In the genomic region with DNA sequence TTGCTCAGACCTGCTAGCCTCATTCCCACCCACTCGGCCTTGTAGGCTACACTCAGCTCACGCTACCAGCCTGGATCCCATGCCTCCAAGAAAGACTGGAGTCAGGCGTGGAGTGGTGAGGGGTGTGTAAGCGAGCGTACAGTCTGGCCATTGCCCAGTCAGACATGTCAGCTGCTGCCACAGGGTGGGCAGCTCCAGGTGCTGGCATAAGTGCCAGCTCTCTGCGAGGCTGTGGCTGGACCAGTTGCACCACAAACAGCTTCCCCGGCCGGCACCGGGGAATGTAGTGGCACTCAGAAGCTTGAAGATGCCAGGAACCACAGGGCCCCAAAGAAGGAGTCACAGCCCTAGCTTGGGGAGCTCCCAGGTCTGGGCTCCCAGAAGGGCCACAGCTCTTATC, we compare ENCODE assay signal across 15 cellular contexts. TPM values are rescaled to one million over a fixed set of nuclear protein-coding genes. Genes with fewer than 3 reads are reported as not detected.
A peak's percentile ranks its signal among the peaks of the same experiment; 100 is the strongest.
DNase-seq lines count a peak whose midpoint lies in the region; ATAC-seq and TF ChIP-seq lines count a peak whose summit lies in the region.
"Had no signal": no experiment of that assay in that cellular context is flagged by ENCODE, and none has a peak within 500 bp of the region (broad histone marks: within the 10 kb centered on the region; RNA-seq: fewer than 3 reads in every experiment).

No MANE protein-coding gene starts in this region.

- no TSS peak for BruUV-seq in Panc1 (replicated peaks; lab: Mats Ljungman, UMichigan)

- WGBS in esophagus muscularis mucosa = 88% methylated on average over 8 of the region's 9 CpGs

- H3K4me1 Mint-ChIP-seq in CD14-positive monocyte (peaks cover 74% of the 10 kb centered on the region), neural crest cell (peaks cover 16% of the 10 kb centered on the region)
- peaks cover 19% of the 10 kb centered on the region for H3K4me1 Mint-ChIP-seq in stimulated activated effector memory CD8-positive, alpha-beta T cell treated with anti-CD3 and anti-CD28 coated beads, Interleukin-12 subunit alpha, Interleukin-12 subunit beta, amount 100 ng/mL, for 72 hours

- H3K36me3 Mint-ChIP-seq in CD14-positive monocyte (peaks cover 8 to 14% of the 10 kb centered on the region in 2 donors), neural crest cell (ENCODE audit: low read depth) (no peaks in the 10 kb centered on the region)
- H3K36me3 Mint-ChIP-seq in stimulated activated effector memory CD8-positive, alpha-beta T cell treated with anti-CD3 and anti-CD28 coated beads, Interleukin-12 subunit alpha, Interleukin-12 subunit beta, amount 100 ng/mL, for 72 hours = no peaks in the 10 kb centered on the region
- H3K36me3 Mint-ChIP-seq: IgD-negative memory B cell had no signal

- TF ChIP-seq EP300 in esophagus muscularis mucosa (IDR thresholded peaks at IDR 0.05) = no peak

- in situ Hi-C loops in Panc1 (cut with HindIII; ENCODE audit: low pct_unique_long_range_greater_than_20kb, low sequenced_read_pairs) = no loop called here

- H3K27me3 Mint-ChIP-seq in CD14-positive monocyte (ENCODE audit: low read depth in 3 of 3) = no peaks in the 10 kb centered on the region
- no peaks in the 10 kb centered on the region for H3K27me3 Mint-ChIP-seq in neural crest cell (ENCODE audit: low read depth)

- ATAC-seq in Panc1 (peak; percentile 24), GM18868 (IDR thresholded peaks at IDR 0.05; ENCODE audit: unreplicated experiment) (no peak)
- peak; percentile 24 for ATAC-seq in stimulated activated effector memory CD8-positive, alpha-beta T cell treated with anti-CD3 and anti-CD28 coated beads, Interleukin-12 subunit alpha, Interleukin-12 subunit beta, amount 100 ng/mL, for 72 hours

- H3K9me3 Mint-ChIP-seq in CD14-positive monocyte (peaks cover 0 to 2% (median 0%) of the 10 kb centered on the region in 7 donors), neural crest cell (no peaks in the 10 kb centered on the region)
- H3K9me3 Mint-ChIP-seq in stimulated activated effector memory CD8-positive, alpha-beta T cell treated with anti-CD3 and anti-CD28 coated beads, Interleukin-12 subunit alpha, Interleukin-12 subunit beta, amount 100 ng/mL, for 72 hours = no peaks in the 10 kb centered on the region
- H3K9me3 Mint-ChIP-seq: CD4-positive, alpha-beta T cell; H9; IgD-negative memory B cell had no signal

- H3K36me3 ChIP-seq in Panc1 (ENCODE audit: control insufficient read depth, insufficient read depth, low read length) = no peaks in the 10 kb centered on the region
- H3K36me3 ChIP-seq in esophagus muscularis mucosa = peaks cover 0 to 14% (median 6%) of the 10 kb centered on the region in 4 donors
- H3K36me3 ChIP-seq: BE2C had no signal

- H3K4me3 Mint-ChIP-seq in CD14-positive monocyte (no peak overlapping the region), neural crest cell (peak overlapping the region; percentile 19)
- no peak overlapping the region for H3K4me3 Mint-ChIP-seq in stimulated activated effector memory CD8-positive, alpha-beta T cell treated with anti-CD3 and anti-CD28 coated beads, Interleukin-12 subunit alpha, Interleukin-12 subunit beta, amount 100 ng/mL, for 72 hours
- H3K4me3 Mint-ChIP-seq: CD4-positive, alpha-beta T cell; H9; IgD-negative memory B cell had no signal

- H3K4me1 ChIP-seq in Panc1 (ENCODE audit: control insufficient read depth, insufficient read depth, low read length) (peaks cover 30% of the 10 kb centered on the region), esophagus muscularis mucosa (peaks cover 18 to 73% (median 67%) of the 10 kb centered on the region in 4 donors)
- H3K4me1 ChIP-seq: BE2C had no signal

- H3K27me3 ChIP-seq in Panc1 (ENCODE audit: control insufficient read depth, insufficient read depth, low read length) (no peaks in the 10 kb centered on the region), esophagus muscularis mucosa (no peaks in the 10 kb centered on the region)
- H3K27me3 ChIP-seq: BE2C had no signal

- H3K27ac ChIP-seq in Panc1 (ENCODE audit: low read length) (no peak overlapping the region), esophagus muscularis mucosa (replicated peaks in 1 of 4) (no peak overlapping the region)

- intact Hi-C loops in CD14-positive monocyte (cut with micrococcal nuclease) = no loop called here
- intact Hi-C loops in Panc1 (cut with micrococcal nuclease; ENCODE audit: unreplicated experiment) = no loop called here
- intact Hi-C loops in esophagus muscularis mucosa (cut with DNase I) = no loop called here

- TF ChIP-seq CTCF in CD14-positive monocyte (IDR thresholded peaks at IDR 0.05) (no peak), Panc1 (IDR thresholded peaks at IDR 0.05) (no peak), neural crest cell (conservative IDR thresholded peaks at IDR 0.05) (no peak), esophagus muscularis mucosa (IDR thresholded peaks at IDR 0.05) (no peak)

- POLR2A ChIA-PET in Panc1 (lab: Charles Lee) = interaction anchor here (0.5 to 1.1 kb wide), 4 partner anchors 9 to 555 kb away, joined by 3 to 16 read pairs (median 4); no protein-coding TSS in a partner anchor

- TF ChIP-seq POLR2A in esophagus muscularis mucosa (IDR thresholded peaks at IDR 0.05; ENCODE audit: low read depth) = no peak

- H3K27ac Mint-ChIP-seq in CD14-positive monocyte (peak overlapping the region in 6 of 7 donors; percentile 35 to 80 (median 66)), neural crest cell (ENCODE audit: unreplicated experiment) (no peak overlapping the region)
- no peak overlapping the region for H3K27ac Mint-ChIP-seq in stimulated activated effector memory CD8-positive, alpha-beta T cell treated with anti-CD3 and anti-CD28 coated beads, Interleukin-12 subunit alpha, Interleukin-12 subunit beta, amount 100 ng/mL, for 72 hours
- H3K27ac Mint-ChIP-seq: CD4-positive, alpha-beta T cell; IgD-negative memory B cell had no signal

- no peak overlapping the region for H3K4me3 ChIP-seq in Panc1 (ENCODE audit: low read depth in 2 of 2, low read length in 2 of 2)
- no peak overlapping the region for H3K4me3 ChIP-seq in esophagus muscularis mucosa

- DNase-seq in CD14-positive monocyte (ENCODE audit: low spot score) (no peak), Panc1 (ENCODE audit: low read depth, low spot score) (no peak), neural crest cell (ENCODE audit: low read depth, low spot score) (no peak), esophagus muscularis mucosa (ENCODE audit: extremely low spot score) (no peak)
- no peak for DNase-seq in stimulated activated effector memory CD8-positive, alpha-beta T cell treated with anti-CD3 and anti-CD28 coated beads, Interleukin-12 subunit alpha, Interleukin-12 subunit beta, amount 100 ng/mL, for 72 hours (ENCODE audit: low spot score in 2 of 2)
- DNase-seq: ACHN; BE2C; C1 segment of cervical spinal cord; Caco-2; CD4-positive, alpha-beta T cell; DMS79 treated with DMSO at 0.1 percent for 48 hours; GF-D8; H9 had no signal

- H3K9me3 ChIP-seq in Panc1 (ENCODE audit: control insufficient read depth, insufficient read depth, low read depth, low read length) (no peaks in the 10 kb centered on the region), esophagus muscularis mucosa (no peaks in the 10 kb centered on the region)
- H3K9me3 ChIP-seq: BE2C, Caco-2 had no signal

- CTCF ChIA-PET in Panc1 (lab: Charles Lee) = no interaction called here

RNA-seq across cellular contexts. Expression of a gene that starts 6.3 kb away (rescaled TPM):
- polyA plus RNA-seq in CD14-positive monocyte = 10 to 100 TPM in 1 of 2 donors, 1 to 10 TPM in 1; 8.9 to 16.4 TPM
- 65.0 TPM for total RNA-seq in Panc1 (2021; ENCODE audit: unreplicated experiment)
- 30.9 TPM for polyA plus RNA-seq in Panc1 (2012; ENCODE audit: insufficient read length)
- total RNA-seq in neural crest cell = 30.2 and 34.5 TPM in 2 replicates
- total RNA-seq in esophagus muscularis mucosa = 10 to 100 TPM; 44.6 to 59.4 (median 53.4) TPM

RNA-seq across cellular contexts. Expression of a gene that starts 17.1 kb away (rescaled TPM):
- 10 to 100 TPM in 1 of 2 donors, 1 to 10 TPM in 1; 9.5 to 20.0 TPM for polyA plus RNA-seq in CD14-positive monocyte
- 263 TPM for total RNA-seq in Panc1 (2021; ENCODE audit: unreplicated experiment)
- 316 TPM for polyA plus RNA-seq in Panc1 (2012; ENCODE audit: insufficient read length)
- 12.3 and 13.9 TPM in 2 replicates for total RNA-seq in neural crest cell
- 100 to 1,000 TPM in 2 of 4 donors, 10 to 100 TPM in 2; 57.3 to 152 (median 105) TPM for total RNA-seq in esophagus muscularis mucosa

Comparison
In these comparisons a context has a peak if more than half of its experiments do, and no peak if none do; other contexts are left out.
1. H3K27ac Mint-ChIP-seq: peak in CD14-positive monocyte (6 of 7); none in neural crest cell (single experiment) and stimulated activated effector memory CD8-positive, alpha-beta T cell treated with anti-CD3 and anti-CD28 coated beads, Interleukin-12 subunit alpha, Interleukin-12 subunit beta, amount 100 ng/mL, for 72 hours (single experiment).